ENCODE assay signal across 17 cellular contexts in genomic region chr12:69932154-69932553, GRCh38.
"Had no signal": no experiment of that assay in that cellular context is flagged by ENCODE, and none has a peak within 500 bp of the region (broad histone marks: within the 10 kb centered on the region; RNA-seq: fewer than 3 reads in every experiment).

No MANE protein-coding gene starts in this region.

- H3K4me3 ChIP-seq: breast epithelium, esophagus muscularis mucosa, lung, sigmoid colon, suprapubic skin had no signal

- H3K4me3 Mint-ChIP-seq: activated B cell treated with CpG ODN at 0.5 μM for 24 hours; activated naive CD8-positive, alpha-beta T cell treated with anti-CD3 and anti-CD28 coated beads for 36 hours; activated T-cell treated with anti-CD3 and anti-CD28 coated beads, Interleukin-2, amount 50 U/mL, for 24 hours; natural killer cell treated with Interleukin-12 subunit alpha and Interleukin-12 subunit beta and Interleukin-15 and Interleukin-18, amount 100 ng/mL, for 72 hours; T-helper 17 cell had no signal

- DNase-seq: activated B cell treated with CpG ODN at 0.5 μM for 24 hours; activated CD4-positive, alpha-beta T cell treated with anti-CD3 and anti-CD28 coated beads, Interleukin-2, amount 50 U/mL, for 1 hour; activated effector memory CD4-positive, alpha-beta T cell treated with anti-CD3 and anti-CD28 coated beads, Interleukin-2, amount 50 U/mL, for 16 hours; activated naive CD8-positive, alpha-beta T cell treated with anti-CD3 and anti-CD28 coated beads for 36 hours; activated T-cell treated with anti-CD3 and anti-CD28 coated beads, Interleukin-2, amount 50 U/mL, for 24 hours; anterior cingulate cortex; glutamatergic neuron; left cardiac atrium; sigmoid colon; stimulated activated CD4-positive, alpha-beta T cell treated with anti-CD3 and anti-CD28 coated beads, Interleukin-12 subunit alpha, Interleukin-12 subunit beta, amount 100 ng/mL, for 4 hours; stimulated activated naive CD8-positive, alpha-beta T cell treated with anti-CD3 and anti-CD28 coated beads, Interleukin-15, Interleukin-2, amounts not matched to agents 100 U/mL and 50 U/mL, for 24 hours; T-helper 17 cell had no signal

- H3K27ac Mint-ChIP-seq: activated B cell treated with CpG ODN at 0.5 μM for 24 hours; activated naive CD8-positive, alpha-beta T cell treated with anti-CD3 and anti-CD28 coated beads for 36 hours; activated T-cell treated with anti-CD3 and anti-CD28 coated beads, Interleukin-2, amount 50 U/mL, for 24 hours; natural killer cell treated with Interleukin-12 subunit alpha and Interleukin-12 subunit beta and Interleukin-15 and Interleukin-18, amount 100 ng/mL, for 72 hours; T-helper 17 cell had no signal

- H3K36me3 Mint-ChIP-seq: activated naive CD8-positive, alpha-beta T cell treated with anti-CD3 and anti-CD28 coated beads for 36 hours; natural killer cell treated with Interleukin-12 subunit alpha and Interleukin-12 subunit beta and Interleukin-15 and Interleukin-18, amount 100 ng/mL, for 72 hours had no signal

- H3K27me3 ChIP-seq: breast epithelium, esophagus muscularis mucosa, sigmoid colon, suprapubic skin had no signal

- H3K4me1 Mint-ChIP-seq: activated naive CD8-positive, alpha-beta T cell treated with anti-CD3 and anti-CD28 coated beads for 36 hours; T-helper 17 cell had no signal

- H3K4me1 ChIP-seq: breast epithelium, sigmoid colon had no signal

- H3K36me3 ChIP-seq: breast epithelium, esophagus muscularis mucosa, sigmoid colon, suprapubic skin had no signal

- H3K9me3 ChIP-seq: breast epithelium, esophagus muscularis mucosa, sigmoid colon, suprapubic skin had no signal

- H3K9me3 Mint-ChIP-seq: activated B cell treated with CpG ODN at 0.5 μM for 24 hours; activated naive CD8-positive, alpha-beta T cell treated with anti-CD3 and anti-CD28 coated beads for 36 hours; activated T-cell treated with anti-CD3 and anti-CD28 coated beads, Interleukin-2, amount 50 U/mL, for 24 hours; natural killer cell treated with Interleukin-12 subunit alpha and Interleukin-12 subunit beta and Interleukin-15 and Interleukin-18, amount 100 ng/mL, for 72 hours had no signal

- ATAC-seq: left cardiac atrium; natural killer cell treated with Interleukin-12 subunit alpha and Interleukin-12 subunit beta and Interleukin-15 and Interleukin-18, amount 100 ng/mL, for 72 hours; stimulated activated naive CD8-positive, alpha-beta T cell treated with anti-CD3 and anti-CD28 coated beads, Interleukin-15, Interleukin-2, amounts not matched to agents 100 U/mL and 50 U/mL, for 24 hours; T-helper 17 cell had no signal

- H3K27ac ChIP-seq: breast epithelium, esophagus muscularis mucosa, sigmoid colon, suprapubic skin had no signal
